In the genomic region with DNA sequence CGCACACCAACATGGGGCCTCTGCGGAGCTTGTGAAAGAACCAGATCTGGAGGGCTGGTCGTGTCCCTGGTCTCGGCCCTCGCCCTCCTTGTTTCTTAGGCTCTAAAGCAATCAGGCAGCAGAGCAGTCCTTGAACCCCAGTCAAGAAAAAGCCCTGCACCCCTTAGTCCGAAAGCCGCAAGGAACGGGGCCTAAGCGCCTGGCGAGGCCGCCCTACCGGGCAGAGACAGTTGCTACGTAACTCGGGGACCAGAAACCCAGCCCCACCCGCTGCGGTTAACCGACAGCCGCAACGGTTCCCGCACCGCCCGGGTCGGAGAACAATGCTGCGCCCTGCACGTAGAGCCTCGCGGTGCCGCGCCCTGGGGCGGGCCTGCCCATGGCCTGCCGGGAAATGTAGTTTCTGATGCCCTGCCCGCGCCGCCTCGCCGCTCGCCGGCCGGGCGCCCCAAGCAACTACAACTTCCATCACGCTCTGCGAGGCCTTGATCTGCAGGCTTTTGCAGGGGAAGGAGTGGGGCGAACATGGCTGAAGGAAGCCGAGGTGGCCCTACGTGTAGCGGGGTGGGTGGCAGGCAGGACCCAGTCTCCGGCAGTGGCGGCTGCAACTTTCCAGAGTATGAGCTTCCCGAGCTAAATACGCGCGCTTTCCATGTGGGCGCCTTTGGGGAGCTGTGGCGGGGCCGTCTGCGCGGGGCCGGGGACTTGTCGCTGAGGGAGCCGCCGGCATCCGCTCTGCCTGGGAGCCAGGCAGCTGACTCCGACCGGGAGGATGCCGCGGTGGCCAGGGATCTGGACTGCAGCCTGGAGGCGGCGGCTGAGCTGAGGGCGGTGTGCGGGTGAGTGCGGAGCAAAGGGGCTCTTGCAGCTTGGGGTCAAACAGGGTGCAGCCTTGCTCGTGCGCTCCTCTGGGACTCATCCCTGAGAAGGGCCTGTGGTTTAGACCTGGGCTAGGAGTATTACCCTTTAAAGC, we compare ENCODE assay signal across 8 cellular contexts. TPM values are rescaled to one million over a fixed set of nuclear protein-coding genes. Genes with fewer than 3 reads are reported as not detected.
DNase-seq lines count a peak whose midpoint lies in the region; ATAC-seq and TF ChIP-seq lines count a peak whose summit lies in the region.

Gene SNAPC3 (plus strand): TSS at position 522 of the 973 bp plus-strand sequence. CDS start 4 bp downstream, at position 526.

- DNase-seq in ELR (ENCODE audit: low read depth) (peak; percentile 93), H7 (peak; percentile 95), RWPE2 (ENCODE audit: low spot score) (peak; percentile 89), fibroblast of mammary gland (ENCODE audit: low read depth) (peak; percentile 92)
- peak; percentile 88 for DNase-seq in activated T-helper 9 cell treated with anti-CD3 and anti-CD28 coated beads, Interleukin-2, amount 50 U/mL, for 16 hours (ENCODE audit: low read depth)
- DNase-seq in naive thymus-derived CD8-positive, alpha-beta T cell, result peak; percentile 87 to 95 (median 92)
- peak; percentile 91 for DNase-seq in stimulated activated naive B cell treated with anti-CD40 and anti-IgM and Interleukin-4, amounts not matched to agents 10 μg/mL and 1 μg/mL and 100 μg/mL, for 72 hours

- no peaks in the 10 kb centered on the region for H3K9me3 Mint-ChIP-seq in naive thymus-derived CD8-positive, alpha-beta T cell
- H3K9me3 Mint-ChIP-seq in stimulated activated naive B cell treated with anti-CD40 and anti-IgM and Interleukin-4, amounts not matched to agents 10 μg/mL and 1 μg/mL and 100 μg/mL, for 72 hours, result no peaks in the 10 kb centered on the region

- peaks cover 4 to 22% (median 6%) of the 10 kb centered on the region in 3 donors for H3K36me3 Mint-ChIP-seq in naive thymus-derived CD8-positive, alpha-beta T cell
- H3K36me3 Mint-ChIP-seq in stimulated activated naive B cell treated with anti-CD40 and anti-IgM and Interleukin-4, amounts not matched to agents 10 μg/mL and 1 μg/mL and 100 μg/mL, for 72 hours, result peaks cover 15 to 20% of the 10 kb centered on the region in 2 donors

- peak; percentile 96 for ATAC-seq in RWPE2 (ENCODE audit: low read depth)
- peak; percentile 93 to 96 for ATAC-seq in naive thymus-derived CD8-positive, alpha-beta T cell
- peak; percentile 95 to 97 for ATAC-seq in stimulated activated naive B cell treated with anti-CD40 and anti-IgM and Interleukin-4, amounts not matched to agents 10 μg/mL and 1 μg/mL and 100 μg/mL, for 72 hours (replicated peaks)

- no peaks in the 10 kb centered on the region for H3K27me3 Mint-ChIP-seq in naive thymus-derived CD8-positive, alpha-beta T cell
- no peaks in the 10 kb centered on the region for H3K27me3 Mint-ChIP-seq in stimulated activated naive B cell treated with anti-CD40 and anti-IgM and Interleukin-4, amounts not matched to agents 10 μg/mL and 1 μg/mL and 100 μg/mL, for 72 hours

- H2AFZ ChIP-seq in Loucy (ENCODE audit: low read length), result peak within 1 kb of the TSS; percentile 80

- H3K9ac ChIP-seq in Loucy (ENCODE audit: low read depth, low read length, poor library complexity, severe bottlenecking), result peak within 1 kb of the TSS; percentile 93

- H3K4me3 ChIP-seq in H7 (ENCODE audit: insufficient read depth, low read depth, low read length) (peak within 1 kb of the TSS; percentile 94), Loucy (ENCODE audit: low read length, poor library complexity, severe bottlenecking) (peak within 1 kb of the TSS; percentile 99), RWPE2 (ENCODE audit: severe bottlenecking) (peak within 1 kb of the TSS; percentile 80), fibroblast of mammary gland (ENCODE audit: control insufficient read depth, low read depth, low read length) (peak within 1 kb of the TSS; percentile 98)

- peak within 1 kb of the TSS; percentile 89 to 95 (median 92) for H3K4me3 Mint-ChIP-seq in naive thymus-derived CD8-positive, alpha-beta T cell
- H3K4me3 Mint-ChIP-seq in stimulated activated naive B cell treated with anti-CD40 and anti-IgM and Interleukin-4, amounts not matched to agents 10 μg/mL and 1 μg/mL and 100 μg/mL, for 72 hours, result peak within 1 kb of the TSS; percentile 90 to 93

- peaks cover 48% of the 10 kb centered on the region for H4K20me1 ChIP-seq in Loucy (ENCODE audit: insufficient read depth, low read length, poor library complexity, severe bottlenecking)

- no peak for TF ChIP-seq CTCF in Loucy (conservative IDR thresholded peaks at IDR 0.05; ENCODE audit: low read length)
- no peak for TF ChIP-seq CTCF in RWPE2 (IDR thresholded peaks at IDR 0.05; ENCODE audit: poor library complexity, severe bottlenecking)
- TF ChIP-seq CTCF in fibroblast of mammary gland (conservative IDR thresholded peaks at IDR 0.05; ENCODE audit: control insufficient read depth, insufficient read depth, low read depth, low read length), result no peak

- no peaks in the 10 kb centered on the region for H3F3A ChIP-seq in Loucy (ENCODE audit: low read depth)

- peaks cover 46% of the 10 kb centered on the region for H3K4me1 ChIP-seq in Loucy (ENCODE audit: insufficient read depth, low read length, poor library complexity, severe bottlenecking)
- peaks cover 6% of the 10 kb centered on the region for H3K4me1 ChIP-seq in RWPE2 (ENCODE audit: insufficient read depth, poor library complexity, severe bottlenecking)

- H3K27ac ChIP-seq in RWPE2 (ENCODE audit: poor library complexity, severe bottlenecking), result peak within 1 kb of the TSS; percentile 37

- H3K4me1 Mint-ChIP-seq in naive thymus-derived CD8-positive, alpha-beta T cell, result peaks cover 11 to 48% (median 32%) of the 10 kb centered on the region in 4 donors
- H3K4me1 Mint-ChIP-seq in stimulated activated naive B cell treated with anti-CD40 and anti-IgM and Interleukin-4, amounts not matched to agents 10 μg/mL and 1 μg/mL and 100 μg/mL, for 72 hours, result peaks cover 20 to 34% of the 10 kb centered on the region in 2 donors

- POLR2A ChIA-PET in naive thymus-derived CD8-positive, alpha-beta T cell (lab: Charles Lee), result interaction anchor here (0.8 to 2.3 kb wide), 9 partner anchors 47 to 145 kb away, joined by 3 to 13 read pairs (median 6); partner anchors contain the start of genes CCDC171, PSIP1 and TTC39B

- H3K9me2 ChIP-seq in Loucy (replicated peaks; ENCODE audit: low read depth, low read length), result no peaks in the 10 kb centered on the region

- peaks cover 50% of the 10 kb centered on the region for H3K79me2 ChIP-seq in Loucy (ENCODE audit: insufficient read depth, low read length)

- H3K27me3 ChIP-seq in H7 (ENCODE audit: control insufficient read depth, insufficient read depth, low read length), result no peaks in the 10 kb centered on the region
- no peaks in the 10 kb centered on the region for H3K27me3 ChIP-seq in Loucy (ENCODE audit: insufficient read depth, low read length, poor library complexity, severe bottlenecking)
- H3K27me3 ChIP-seq in RWPE2 (ENCODE audit: insufficient read depth, poor library complexity, severe bottlenecking), result no peaks in the 10 kb centered on the region

- H3K27ac Mint-ChIP-seq in naive thymus-derived CD8-positive, alpha-beta T cell, result peak within 1 kb of the TSS; percentile 85 to 97 (median 94)
- H3K27ac Mint-ChIP-seq in stimulated activated naive B cell treated with anti-CD40 and anti-IgM and Interleukin-4, amounts not matched to agents 10 μg/mL and 1 μg/mL and 100 μg/mL, for 72 hours, result peak within 1 kb of the TSS; percentile 94

- no peaks in the 10 kb centered on the region for H3K9me3 ChIP-seq in Loucy (ENCODE audit: insufficient read depth, low read depth, low read length)
- no peaks in the 10 kb centered on the region for H3K9me3 ChIP-seq in RWPE2 (ENCODE audit: severe bottlenecking)

- H3K4me2 ChIP-seq in Loucy (ENCODE audit: low read depth, low read length, poor library complexity, severe bottlenecking), result peak within 1 kb of the TSS; percentile 95

- H3K36me3 ChIP-seq in H7 (replicated peaks; ENCODE audit: control insufficient read depth, insufficient read depth, low read length) (peaks cover 11% of the 10 kb centered on the region), Loucy (ENCODE audit: insufficient read depth, low read length) (no peaks in the 10 kb centered on the region), RWPE2 (ENCODE audit: low read depth) (peaks cover 40% of the 10 kb centered on the region)

RNA-seq across cellular contexts. Expression of gene SNAPC3, which starts in this region (rescaled TPM):
- total RNA-seq in H7 (2014; rRNA removed; shearing (Covaris generic)), result 29.5 and 36.9 TPM in 2 replicates
- 10 to 100 TPM; 27.3 to 27.6 TPM for total RNA-seq in naive thymus-derived CD8-positive, alpha-beta T cell
- polyA plus RNA-seq in naive thymus-derived CD8-positive, alpha-beta T cell, result 10 to 100 TPM in 2 of 3 donors, 1 to 10 TPM in 1; 8.6 to 12.1 (median 11.5) TPM

Comparison
In these comparisons a context has a peak if more than half of its experiments do, and no peak if none do; other contexts are left out.
1. Peak in every context shown above with its lines: DNase-seq, ATAC-seq, H3K4me3 ChIP-seq and H3K27ac ChIP-seq.